1 cellular context compared by ENCODE assay signal in genomic region chr18:3655637-3656050, GRCh38.
A peak's percentile ranks its signal among the peaks of the same experiment; 100 is the strongest.
TF ChIP-seq lines count a peak whose summit lies in the region.

No MANE protein-coding gene starts in this region.

TF ChIP-seq in K562, 482 proteins besides CTCF, POLR2A, EP300 and RAD21 (continued from another document and continues in another):
- no peak for TF ChIP-seq ZNF398 (CRISPR knock-in tag; IDR thresholded peaks at IDR 0.05)
- no peak for TF ChIP-seq BRF1 (IDR thresholded peaks at IDR 0.05; ENCODE audit: borderline replicate concordance, extremely low read depth, insufficient read length)
- TF ChIP-seq HOMEZ (CRISPR knock-in tag; IDR thresholded peaks at IDR 0.05), result no peak
- 0 out of 2 replicates have a peak, but pooled peaks have one; percentile 44 for TF ChIP-seq DDX20 (tag; IDR thresholded peaks at IDR 0.05; ENCODE audit: low read depth)
- TF ChIP-seq ZNF174 (CRISPR knock-in tag; IDR thresholded peaks at IDR 0.05), result no peak
- TF ChIP-seq MITF (IDR thresholded peaks at IDR 0.05), result no peak
- no peak for TF ChIP-seq FIP1L1 (IDR thresholded peaks at IDR 0.05; ENCODE audit: low read depth, low read length, poor library complexity, severe bottlenecking)
- TF ChIP-seq POLR3A (IDR thresholded peaks at IDR 0.05; ENCODE audit: borderline replicate concordance, extremely low read depth, insufficient read depth, insufficient read length), result no peak
- no peak for TF ChIP-seq CTBP1 (IDR thresholded peaks at IDR 0.05; ENCODE audit: borderline replicate concordance)
- peak; percentile 77 for TF ChIP-seq SMAD3 (CRISPR knock-in tag; conservative IDR thresholded peaks at IDR 0.05)
- no peak for TF ChIP-seq RNF219 (CRISPR knock-in tag; IDR thresholded peaks at IDR 0.05)
- no peak for TF ChIP-seq GATA2 (CRISPR knock-in tag; IDR thresholded peaks at IDR 0.05)
- TF ChIP-seq NR3C1 (CRISPR knock-in tag; IDR thresholded peaks at IDR 0.05), result no peak
- no peak for TF ChIP-seq CHCHD3 (CRISPR knock-in tag; IDR thresholded peaks at IDR 0.05)
- TF ChIP-seq SRF (CRISPR knock-in tag; IDR thresholded peaks at IDR 0.05), result no peak
- TF ChIP-seq ZNF232 (CRISPR knock-in tag; IDR thresholded peaks at IDR 0.05), result no peak
- no peak for TF ChIP-seq ILF3 (IDR thresholded peaks at IDR 0.05; ENCODE audit: borderline replicate concordance)
- TF ChIP-seq ZNF143 (CRISPR knock-in tag; IDR thresholded peaks at IDR 0.05), result no peak
- TF ChIP-seq KDM5B (IDR thresholded peaks at IDR 0.05; ENCODE audit: insufficient replicate concordance, low read depth, low read length), result peak; percentile 70
- TF ChIP-seq HINFP (tag; conservative IDR thresholded peaks at IDR 0.05; ENCODE audit: low read depth), result no peak
- no peak for TF ChIP-seq ZBTB11 (CRISPR knock-in tag; IDR thresholded peaks at IDR 0.05)
- TF ChIP-seq ARNT (IDR thresholded peaks at IDR 0.05), result no peak
- TF ChIP-seq SAP30 (IDR thresholded peaks at IDR 0.05; ENCODE audit: borderline replicate concordance, insufficient read depth, low read depth, low read length, poor library complexity, severe bottlenecking), result no peak
- TF ChIP-seq FOXJ3 (CRISPR knock-in tag; IDR thresholded peaks at IDR 0.05), result no peak
- no peak for TF ChIP-seq CBX8 (IDR thresholded peaks at IDR 0.05; ENCODE audit: borderline replicate concordance, extremely low read depth, low read depth, low read length, poor library complexity, severe bottlenecking)
- TF ChIP-seq NCOA1 (IDR thresholded peaks at IDR 0.05; ENCODE audit: low read depth), result no peak
- no peak for TF ChIP-seq GTF2E2 (tag; IDR thresholded peaks at IDR 0.05)
- no peak for TF ChIP-seq DIDO1 (tag; IDR thresholded peaks at IDR 0.05; ENCODE audit: low read depth)
- no peak for TF ChIP-seq XRCC5 (IDR thresholded peaks at IDR 0.05; ENCODE audit: low read depth, low read length)
- no peak for TF ChIP-seq MGA (IDR thresholded peaks at IDR 0.05)
- no peak for TF ChIP-seq HES1 (IDR thresholded peaks at IDR 0.05; ENCODE audit: low read depth)
- no peak for TF ChIP-seq MEIS2 (IDR thresholded peaks at IDR 0.05; ENCODE audit: partially characterized antibody)
- TF ChIP-seq SMAD2 (IDR thresholded peaks at IDR 0.05; ENCODE audit: low read depth, low read length), result no peak
- TF ChIP-seq RBM39 (optimal IDR thresholded peaks at IDR 0.05; ENCODE audit: low read depth, low read length), result no peak
